ENCODE assay signal across 11 cellular contexts in the genomic region with DNA sequence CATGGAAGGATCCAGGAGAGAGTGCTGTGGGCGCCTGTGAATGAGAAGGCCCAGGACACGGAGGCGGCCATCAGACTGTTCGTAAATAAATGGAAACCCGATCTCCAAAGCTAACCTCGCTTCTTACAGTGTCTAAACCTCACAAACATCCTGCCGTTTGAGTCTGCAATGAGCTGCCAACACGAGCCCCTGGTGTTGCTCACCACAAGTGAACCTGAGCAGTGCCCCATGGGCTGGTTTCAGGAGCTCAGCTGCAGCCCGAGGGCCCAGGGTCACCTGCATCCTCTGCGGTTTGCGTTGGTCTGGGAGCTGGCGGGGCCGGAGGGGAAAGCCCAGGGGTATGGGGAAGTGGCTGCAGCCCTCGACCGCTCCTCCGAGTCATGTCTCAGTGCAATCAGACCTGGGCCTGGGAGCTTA. TPM values are rescaled to one million over a fixed set of nuclear protein-coding genes. Genes with fewer than 3 reads are reported as not detected.
DNase-seq lines count a peak whose midpoint lies in the region; ATAC-seq and TF ChIP-seq lines count a peak whose summit lies in the region.
"Had no signal": no experiment of that assay in that cellular context is flagged by ENCODE, and none has a peak within 500 bp of the region (broad histone marks: within the 10 kb centered on the region; RNA-seq: fewer than 3 reads in every experiment).

No MANE protein-coding gene starts in this region.

- no peak overlapping the region for H3K4ac ChIP-seq in IMR-90 (ENCODE audit: low read depth, low read length)

- ATAC-seq in IMR-90 (ENCODE audit: low read depth) (peak; percentile 75), heart left ventricle (peak in 2 of 4 donors; percentile 11 to 19)

- no peak overlapping the region for H2BK5ac ChIP-seq in IMR-90 (ENCODE audit: low read depth, low read length, poor library complexity, severe bottlenecking)

- H3K27me3 ChIP-seq in IMR-90 (ENCODE audit: control insufficient read depth, insufficient read depth, low read length) = peaks cover 72% of the 10 kb centered on the region
- H3K27me3 ChIP-seq in heart left ventricle = peaks cover 0 to 25% (median 0%) of the 10 kb centered on the region in 9 donors

- H3K18ac ChIP-seq in IMR-90 (ENCODE audit: low read depth, low read length) = no peak overlapping the region

- intact Hi-C loops in IMR-90 (cut with micrococcal nuclease) (no loop called here), heart left ventricle (cut with DNase I) (loop anchor here in 5 of 10 donors (5.0 to 10.0 kb wide), 4 partner anchors 54 to 176 kb away; no protein-coding TSS in a partner anchor), posterior vena cava (cut with DNase I) (no loop called here)

- no peak overlapping the region for H4K91ac ChIP-seq in IMR-90 (ENCODE audit: insufficient read depth, low read depth, low read length)

- H2AK5ac ChIP-seq in IMR-90 (ENCODE audit: low read depth, low read length) = no peak overlapping the region

- H3K9ac ChIP-seq in IMR-90 (ENCODE audit: low read depth, low read length) = no peak overlapping the region

- no peaks in the 10 kb centered on the region for H3K9me1 ChIP-seq in IMR-90 (ENCODE audit: insufficient read depth, low read length)

- no peak overlapping the region for H3K23ac ChIP-seq in IMR-90 (ENCODE audit: low read depth, low read length)

- H2AK9ac ChIP-seq in IMR-90 (replicated peaks; ENCODE audit: low read depth, low read length, poor library complexity) = no peak overlapping the region

- no peak overlapping the region for H2AFZ ChIP-seq in IMR-90 (replicated peaks; ENCODE audit: low read length, poor library complexity)

- H2BK120ac ChIP-seq in IMR-90 (ENCODE audit: low read depth, low read length) = no peak overlapping the region

- 0 out of 2 replicates have a peak overlapping the region, but pooled peaks have one; percentile 6 for H4K5ac ChIP-seq in IMR-90 (ENCODE audit: low read depth, low read length)

- TF ChIP-seq CTCF in GM20000 (IDR thresholded peaks at IDR 0.05; ENCODE audit: extremely low read depth, missing control alignments) (no peak), IMR-90 (conservative IDR thresholded peaks at IDR 0.05; ENCODE audit: low read depth, low read length) (no peak), heart left ventricle (IDR thresholded peaks at IDR 0.05) (no peak)

- DNase-seq in AML-193 (lab: John Stamatoyannopoulos, UW) (peak; percentile 54 to 63), GM20000 (ENCODE audit: low spot score) (peak; percentile 76), IMR-90 (peak; percentile 16), heart left ventricle (peak in 1 of 5 donors; percentile 26), posterior vena cava (ENCODE audit: low spot score) (no peak), activated gamma-delta T cell treated with Interleukin-2 at 50 U/mL for 16 hours (no peak), ureter (ENCODE audit: low spot score) (no peak), iPS-NIHi11 (ENCODE audit: low spot score) (no peak)
- DNase-seq: cortex of kidney, SHP77 had no signal

- H3K4me3 ChIP-seq in IMR-90 (ENCODE audit: insufficient read depth, low read depth, low read length) (no peak overlapping the region), heart left ventricle (no peak overlapping the region)
- H3K4me3 ChIP-seq: tibial nerve had no signal

- H3K4me1 ChIP-seq in IMR-90 (ENCODE audit: control insufficient read depth, insufficient read depth, low read length) (peaks cover 5% of the 10 kb centered on the region), heart left ventricle (peaks cover 0 to 17% (median 10%) of the 10 kb centered on the region in 12 donors)

- no peaks in the 10 kb centered on the region; the same call in 1 of the 2 replicates for H4K20me1 ChIP-seq in IMR-90 (ENCODE audit: insufficient read depth, low read length)

- no peak overlapping the region for H3K4me2 ChIP-seq in IMR-90 (ENCODE audit: low read depth, low read length)

- POLR2A ChIA-PET in IMR-90 (lab: Charles Lee; ENCODE audit: unreplicated experiment) = no interaction called here

- H3K9me3 ChIP-seq in IMR-90 (ENCODE audit: control insufficient read depth, insufficient read depth, low read length) (no peaks in the 10 kb centered on the region), heart left ventricle (no peaks in the 10 kb centered on the region)
- H3K9me3 ChIP-seq: tibial nerve had no signal

- no peaks in the 10 kb centered on the region for H3K36me3 ChIP-seq in IMR-90 (ENCODE audit: control insufficient read depth, insufficient read depth, low read length)
- H3K36me3 ChIP-seq in heart left ventricle = no peaks in the 10 kb centered on the region
- H3K36me3 ChIP-seq: tibial nerve had no signal

- no peak overlapping the region for H3K14ac ChIP-seq in IMR-90 (replicated peaks; ENCODE audit: low read depth, low read length)

- no CpG with 5 or more reads among the region's 16 CpGs for WGBS in IMR-90 (ENCODE audit: extremely low coverage in 2 of 2, insufficient read length in 1 of 2), 2 experiments
- 61 to 80% (median 74%) methylated on average over 16 of the region's 16 CpGs for WGBS in heart left ventricle, 4 donors

- H4K8ac ChIP-seq in IMR-90 (ENCODE audit: low read depth in 2 of 2, low read length in 2 of 2) = no peak overlapping the region

- no peak overlapping the region for H3K27ac ChIP-seq in IMR-90 (ENCODE audit: insufficient read depth, low read length)
- peak overlapping the region in 10 of 12 donors; percentile 8 to 79 (median 59) for H3K27ac ChIP-seq in heart left ventricle
- H3K27ac ChIP-seq: tibial nerve had no signal

- no peak for TF ChIP-seq POLR2A in IMR-90 (IDR thresholded peaks at IDR 0.05; ENCODE audit: low read depth, low read length)
- TF ChIP-seq POLR2A in heart left ventricle (IDR thresholded peaks at IDR 0.05) = no peak

- no peak overlapping the region for H3K56ac ChIP-seq in IMR-90 (ENCODE audit: extremely low read depth, insufficient read depth, low read length)

- no TSS peak for BruUV-seq in IMR-90 (replicated peaks; lab: Mats Ljungman, UMichigan)

- dilution Hi-C loops in IMR-90 (cut with HindIII; ENCODE audit: low sequenced_read_pairs, unreplicated experiment) = no loop called here

- no peak overlapping the region for H2BK20ac ChIP-seq in IMR-90 (ENCODE audit: low read depth, low read length)

- in situ Hi-C loops in IMR-90 (cut with MboI; ENCODE audit: low sequenced_read_pairs) = no loop called here

- no peaks in the 10 kb centered on the region for H3K79me1 ChIP-seq in IMR-90 (ENCODE audit: low read depth in 1 of 2, low read length in 2 of 2)

- no peak overlapping the region for H2BK15ac ChIP-seq in IMR-90 (ENCODE audit: low read depth, low read length)

- no peak for TF ChIP-seq RAD21 in IMR-90 (IDR thresholded peaks at IDR 0.05; ENCODE audit: low read length)

- CTCF ChIA-PET in IMR-90 (lab: Yijun Ruan, JAX) = no interaction called here

TF ChIP-seq in IMR-90, 13 proteins besides CTCF, POLR2A, EP300 and RAD21:
- TF ChIP-seq FOS (IDR thresholded peaks at IDR 0.05; ENCODE audit: low read depth, low read length) = no peak
- no peak for TF ChIP-seq BHLHE40 (IDR thresholded peaks at IDR 0.05; ENCODE audit: low read depth, low read length)
- TF ChIP-seq CHD1 (IDR thresholded peaks at IDR 0.05; ENCODE audit: low read depth, low read length) = no peak
- TF ChIP-seq, protein P1, sequence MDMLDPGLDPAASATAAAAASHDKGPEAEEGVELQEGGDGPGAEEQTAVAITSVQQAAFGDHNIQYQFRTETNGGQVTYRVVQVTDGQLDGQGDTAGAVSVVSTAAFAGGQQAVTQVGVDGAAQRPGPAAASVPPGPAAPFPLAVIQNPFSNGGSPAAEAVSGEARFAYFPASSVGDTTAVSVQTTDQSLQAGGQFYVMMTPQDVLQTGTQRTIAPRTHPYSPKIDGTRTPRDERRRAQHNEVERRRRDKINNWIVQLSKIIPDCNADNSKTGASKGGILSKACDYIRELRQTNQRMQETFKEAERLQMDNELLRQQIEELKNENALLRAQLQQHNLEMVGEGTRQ (IDR thresholded peaks at IDR 0.05; ENCODE audit: low read depth, low read length) = no peak
- TF ChIP-seq MAZ (IDR thresholded peaks at IDR 0.05; ENCODE audit: borderline replicate concordance, low read depth, low read length) = no peak
- TF ChIP-seq MAFK (IDR thresholded peaks at IDR 0.05; ENCODE audit: low read depth, low read length) = no peak
- no peak for TF ChIP-seq NFE2L2 (IDR thresholded peaks at IDR 0.05; ENCODE audit: low read depth, low read length)

RNA-seq across cellular contexts. Expression of a gene that starts 57.9 kb away (rescaled TPM):
- total RNA-seq in IMR-90 (2012; rRNA removed) (7.5 and 8.1 TPM in 2 replicates), heart left ventricle (10 to 100 TPM; 45.5 to 87.9 (median 52.9) TPM), posterior vena cava (10 to 100 TPM; 41.5 to 44.7 TPM), ureter (173 TPM)
- polyA plus RNA-seq in IMR-90 (2012; rRNA removed) (17.9 and 19.0 TPM in 2 replicates), heart left ventricle (10 to 100 TPM; 54.9 to 55.8 TPM)
- 7.8 and 17.6 TPM in 2 replicates for polyA plus RNA-seq in IMR-90 (2012; cell fraction: cytosol; rRNA removed)
- polyA plus RNA-seq in IMR-90 (2012; cell fraction: nucleus; rRNA removed; ENCODE audit: low replicate concordance) = 11.2 and 21.7 TPM in 2 replicates

Comparison
In these comparisons a context has a peak if more than half of its experiments do, and no peak if none do; other contexts are left out.
1. DNase-seq: peak in AML-193 (2 of 2), GM20000 (single experiment) and IMR-90 (single experiment); none in posterior vena cava (single experiment), activated gamma-delta T cell treated with Interleukin-2 at 50 U/mL for 16 hours (single experiment), ureter (single experiment) and iPS-NIHi11 (single experiment).